In genomic region chr3:42067324-42067723, GRCh38 we compare ENCODE assay signal across 9 cellular contexts. TPM values are rescaled to one million over a fixed set of nuclear protein-coding genes. Genes with fewer than 3 reads are reported as not detected.
A peak's percentile ranks its signal among the peaks of the same experiment; 100 is the strongest.
DNase-seq lines count a peak whose midpoint lies in the region; ATAC-seq, FAIRE-seq and TF ChIP-seq lines count a peak whose summit lies in the region.
"Had no signal": no experiment of that assay in that cellular context is flagged by ENCODE, and none has a peak within 500 bp of the region (broad histone marks: within the 10 kb centered on the region; RNA-seq: fewer than 3 reads in every experiment).

No MANE protein-coding gene starts in this region.

- no peaks in the 10 kb centered on the region for H3K9me3 ChIP-seq in OCI-LY1 (ENCODE audit: low read length)
- no peaks in the 10 kb centered on the region for H3K9me3 ChIP-seq in heart right ventricle
- no peaks in the 10 kb centered on the region for H3K9me3 ChIP-seq in transverse colon

- intact Hi-C loops in heart right ventricle (cut with DNase I) = loop anchor here in 2 of 10 donors (2.0 to 5.0 kb wide), 2 partner anchors 31 to 40 kb away; no protein-coding TSS in a partner anchor
- intact Hi-C loops in transverse colon (cut with DNase I; ENCODE audit: low total_unique reads) = no loop called here

- TF ChIP-seq POLR2A in GM12891 (IDR thresholded peaks at IDR 0.05; ENCODE audit: low read depth, low read length) (no peak), transverse colon (IDR thresholded peaks at IDR 0.05) (no peak)

- no peaks in the 10 kb centered on the region for H3K9me2 ChIP-seq in GM23338 (ENCODE audit: insufficient read depth)
- H3K9me2 ChIP-seq in OCI-LY1 (ENCODE audit: low read depth, low read length) = no peaks in the 10 kb centered on the region

- peak overlapping the region; percentile 65 for H3K27ac Mint-ChIP-seq in GM23338

- no peaks in the 10 kb centered on the region for H3K9me3 Mint-ChIP-seq in GM23338

- H3K79me2 ChIP-seq in GM23338 (replicated peaks; ENCODE audit: insufficient read depth) (peaks cover 57% of the 10 kb centered on the region), OCI-LY1 (ENCODE audit: insufficient read depth, low read length) (peaks cover 81% of the 10 kb centered on the region)

- peak; percentile 41 for DNase-seq in GM12891 (ENCODE audit: insufficient read length, low spot score)
- DNase-seq in GM23338 (ENCODE audit: low spot score) = no peak
- DNase-seq in heart right ventricle = peak in 1 of 2 donors; percentile 44
- DNase-seq in transverse colon = no peak
- DNase-seq in ureter (ENCODE audit: low spot score) = no peak
- no peak for DNase-seq in effector CD8-positive, alpha-beta T cell (lab: John Stamatoyannopoulos, UW)
- DNase-seq in midbrain (lab: John Stamatoyannopoulos, UW) = no peak

- H3K36me3 Mint-ChIP-seq in GM23338 (ENCODE audit: low read depth) = no peaks in the 10 kb centered on the region

- no peaks in the 10 kb centered on the region for H3K27me3 ChIP-seq in GM23338 (ENCODE audit: insufficient read depth)
- no peaks in the 10 kb centered on the region for H3K27me3 ChIP-seq in OCI-LY1 (ENCODE audit: insufficient read depth, low read length)
- no peaks in the 10 kb centered on the region for H3K27me3 ChIP-seq in heart right ventricle
- no peaks in the 10 kb centered on the region for H3K27me3 ChIP-seq in transverse colon

- in situ Hi-C loops in transverse colon (cut with MboI; ENCODE audit: low pct_ligation_motif_present in 1 of 4, low pct_unique_long_range_greater_than_20kb in 1 of 4, low sequenced_read_pairs in 3 of 4) = no loop called here

- TF ChIP-seq EP300 in transverse colon (IDR thresholded peaks at IDR 0.05; ENCODE audit: low read depth) = no peak

- peak; percentile 54 for FAIRE-seq in GM12891 (lab: Jason Lieb, UNC)

- H3K27ac ChIP-seq in GM23338 (ENCODE audit: low read depth) (peak overlapping the region; percentile 60), OCI-LY1 (ENCODE audit: low read depth, low read length, poor library complexity, severe bottlenecking) (peak overlapping the region; percentile 45), heart right ventricle (peak overlapping the region; percentile 82 to 95 (median 90)), transverse colon (peak overlapping the region; percentile 64 to 84 (median 70))

- WGBS in heart right ventricle, 2 donors = 3 to 13% methylated on average over 3 of the region's 3 CpGs
- WGBS in transverse colon (ENCODE audit: low coverage in 1 of 2), 2 donors = 47 to 67% methylated on average over 1 to 3 of the region's 3 CpGs

- H3K4me1 Mint-ChIP-seq in GM23338 = peaks cover 46% of the 10 kb centered on the region

- no peak overlapping the region for H3K4me3 Mint-ChIP-seq in GM23338

- H4K20me1 ChIP-seq in GM23338 (replicated peaks; ENCODE audit: insufficient read depth) (no peaks in the 10 kb centered on the region), OCI-LY1 (ENCODE audit: insufficient read depth, low read length) (no peaks in the 10 kb centered on the region)

- TF ChIP-seq CTCF in GM23338 (conservative IDR thresholded peaks at IDR 0.05; ENCODE audit: low read depth in 2 of 2) = no peak
- TF ChIP-seq CTCF in OCI-LY1 (IDR thresholded peaks at IDR 0.05; ENCODE audit: low read length) = no peak
- no peak for TF ChIP-seq CTCF in heart right ventricle (IDR thresholded peaks at IDR 0.05)
- TF ChIP-seq CTCF in transverse colon (IDR thresholded peaks at IDR 0.05) = no peak

- ATAC-seq in GM23338 = no peak
- ATAC-seq in heart right ventricle = peak in 7 of 8 donors; percentile 47 to 73 (median 64)
- ATAC-seq: HCT116 had no signal

- no peaks in the 10 kb centered on the region for H3K36me3 ChIP-seq in GM23338 (ENCODE audit: insufficient read depth)
- no peaks in the 10 kb centered on the region for H3K36me3 ChIP-seq in OCI-LY1 (ENCODE audit: insufficient read depth, low read length)
- no peaks in the 10 kb centered on the region for H3K36me3 ChIP-seq in heart right ventricle
- H3K36me3 ChIP-seq in transverse colon = no peaks in the 10 kb centered on the region

- no peak overlapping the region for H3K9ac ChIP-seq in OCI-LY1 (ENCODE audit: low read length)

- H3K4me1 ChIP-seq in GM23338 (ENCODE audit: insufficient read depth) = peaks cover 15% of the 10 kb centered on the region
- peaks cover 67% of the 10 kb centered on the region for H3K4me1 ChIP-seq in OCI-LY1 (ENCODE audit: insufficient read depth, low read length, severe bottlenecking)
- H3K4me1 ChIP-seq in heart right ventricle = peaks cover 35 to 100% (median 90%) of the 10 kb centered on the region in 9 donors
- peaks cover 52 to 76% (median 62%) of the 10 kb centered on the region in 4 donors for H3K4me1 ChIP-seq in transverse colon

- H3K4me2 ChIP-seq in GM23338 (peak overlapping the region; percentile 34; the same call in 1 of the 2 replicates), OCI-LY1 (ENCODE audit: low read length) (peak overlapping the region; percentile 46; the same call in 1 of the 2 replicates)

- H3F3A ChIP-seq in GM23338 (replicated peaks; ENCODE audit: low read depth) (no peaks in the 10 kb centered on the region), OCI-LY1 (ENCODE audit: insufficient read depth, low read length) (no peaks in the 10 kb centered on the region)

- H3K27me3 Mint-ChIP-seq in GM23338 (ENCODE audit: insufficient read depth, low read depth, poor library complexity) = peaks cover 7% of the 10 kb centered on the region

- no peak overlapping the region for H2AFZ ChIP-seq in GM23338
- H2AFZ ChIP-seq in OCI-LY1 (ENCODE audit: low read length) = no peak overlapping the region

- H3K4me3 ChIP-seq in GM23338 (no peak overlapping the region), OCI-LY1 (ENCODE audit: low read depth, low read length, poor library complexity, severe bottlenecking) (no peak overlapping the region), heart right ventricle (peak overlapping the region in 4 of 10 donors; percentile 10 to 18 (median 16)), transverse colon (no peak overlapping the region)

TF ChIP-seq in GM12891, 5 proteins besides CTCF, POLR2A, EP300 and RAD21:
- no peak for TF ChIP-seq PAX5 (IDR thresholded peaks at IDR 0.05; ENCODE audit: insufficient read depth, low read length, severe bottlenecking)
- TF ChIP-seq SPI1 (IDR thresholded peaks at IDR 0.05; ENCODE audit: low read depth, low read length) = peak; percentile 95

TF ChIP-seq in GM23338, 12 proteins besides CTCF, POLR2A, EP300 and RAD21 (continues in another document):
- TF ChIP-seq POLR2AphosphoS5 (IDR thresholded peaks at IDR 0.05; ENCODE audit: low read depth) (no peak), ETS1 (IDR thresholded peaks at IDR 0.05) (no peak), EZH2 (IDR thresholded peaks at IDR 0.05; ENCODE audit: low read depth, unreplicated experiment) (no peak), REST (IDR thresholded peaks at IDR 0.05; ENCODE audit: unreplicated experiment) (no peak), JUNB (IDR thresholded peaks at IDR 0.05; ENCODE audit: unreplicated experiment) (no peak)

RNA-seq across cellular contexts. Expression of gene TRAK1, which starts 23.8 kb away (rescaled TPM):
- polyA plus RNA-seq in GM12891 (2012; ENCODE audit: low read depth, missing spikeins) = 19.6 TPM
- total RNA-seq in GM23338 (2014; rRNA removed; shearing (Covaris generic)) = 47.4 and 50.1 TPM in 2 replicates
- 12.2 and 13.4 TPM in 2 replicates for polyA plus RNA-seq in GM23338 (2016; fragmentation: Nextera tagmentation; extraction: Ambion mirVana)
- total RNA-seq in heart right ventricle = 100 to 1,000 TPM; 182 to 423 (median 320) TPM
- polyA plus RNA-seq in heart right ventricle = 10 to 100 TPM; 35.5 to 41.2 TPM
- total RNA-seq in transverse colon = 100 to 1,000 TPM in 3 of 4 donors, 10 to 100 TPM in 1; 91.7 to 247 (median 115) TPM
- 142 TPM for total RNA-seq in ureter
